Comparison of ENCODE assay signal across 11 cellular contexts in the genomic region with DNA sequence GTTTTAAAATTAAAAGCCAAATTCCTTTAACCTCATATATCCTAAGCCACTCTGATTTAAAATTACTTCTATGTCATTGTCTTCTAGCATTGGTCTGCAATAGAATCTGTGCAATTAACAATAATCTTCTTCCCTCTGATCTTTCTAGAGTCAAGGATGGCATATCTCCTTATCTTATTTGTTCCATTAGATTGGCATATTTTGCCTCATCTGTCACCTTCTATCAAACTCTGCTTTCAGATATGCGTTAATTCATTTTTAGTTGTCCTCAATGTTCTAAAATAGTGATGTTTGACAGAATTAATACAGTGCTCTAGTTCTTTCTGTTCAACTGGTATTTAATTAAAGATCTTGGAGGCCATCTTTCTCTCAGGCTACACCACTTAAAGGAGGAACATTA. TPM values are rescaled to one million over a fixed set of nuclear protein-coding genes. Genes with fewer than 3 reads are reported as not detected.
A peak's percentile ranks its signal among the peaks of the same experiment; 100 is the strongest.
DNase-seq lines count a peak whose midpoint lies in the region; ATAC-seq, FAIRE-seq and TF ChIP-seq lines count a peak whose summit lies in the region.
"Had no signal": no experiment of that assay in that cellular context is flagged by ENCODE, and none has a peak within 500 bp of the region (broad histone marks: within the 10 kb centered on the region; RNA-seq: fewer than 3 reads in every experiment).

No MANE protein-coding gene starts in this region.

- TF ChIP-seq RAD21 in HepG2 (CRISPR knock-in tag; IDR thresholded peaks at IDR 0.05) = no peak

- intact Hi-C loops in HepG2 (cut with micrococcal nuclease; ENCODE audit: unreplicated experiment) = loop anchor here (1.0 kb wide), 2 partner anchors 383 to 422 kb away; no protein-coding TSS in a partner anchor
- intact Hi-C loops in right lobe of liver (cut with DNase I) = loop anchor here in 1 of 2 donors (10.0 kb wide), 1 partner anchor 197 kb away; no protein-coding TSS in a partner anchor

- H3K79me2 ChIP-seq in HepG2 (ENCODE audit: insufficient read depth, low read length) = peaks cover 94% of the 10 kb centered on the region

- ATAC-seq in HepG2 = no peak
- no peak for ATAC-seq in right lobe of liver
- ATAC-seq in naive B cell (ENCODE audit: low read depth in 2 of 2) = no peak
- no peak for ATAC-seq in HG02642 (IDR thresholded peaks at IDR 0.05; ENCODE audit: poor library complexity, unreplicated experiment)

- POLR2A ChIA-PET in HepG2 (lab: Yijun Ruan, JAX) = no interaction called here

- H3K27ac Mint-ChIP-seq in naive B cell = peak overlapping the region in 4 of 6 donors; percentile 18 to 92 (median 60)

- H3K9me3 Mint-ChIP-seq in naive B cell = no peaks in the 10 kb centered on the region

- in situ Hi-C loops in HepG2 (cut with HindIII; ENCODE audit: extremely low pct_ligation_motif_present, low pct_unique_long_range_greater_than_20kb) = loop anchor here (10.0 kb wide), 3 partner anchors 153 to 423 kb away; no protein-coding TSS in a partner anchor
- in situ Hi-C loops in brain microvascular endothelial cell (cut with HindIII; ENCODE audit: low pct_ligation_motif_present, low sequenced_read_pairs) = no loop called here

- no TSS peak for BruUV-seq in HepG2 (replicated peaks; lab: Mats Ljungman, UMichigan)

- no peak for DNase-seq in HepG2 (ENCODE audit: low spot score)
- DNase-seq in right lobe of liver = no peak
- DNase-seq in brain microvascular endothelial cell = no peak
- no peak for DNase-seq in naive B cell
- DNase-seq in NCI-H146 treated with DMSO at 0.1 percent for 48 hours (lab: John Stamatoyannopoulos, UW; ENCODE audit: unreplicated experiment) = no peak
- DNase-seq in effector CD8-positive, alpha-beta T cell (lab: John Stamatoyannopoulos, UW) = no peak
- DNase-seq in SW 1271 (lab: John Stamatoyannopoulos, UW) = no peak
- DNase-seq: dorsolateral prefrontal cortex, NCI-H524 treated with DMSO at 0.1 percent for 48 hours, T-helper 1 cell had no signal

- H4K20me1 ChIP-seq in HepG2 (ENCODE audit: insufficient read depth, low read length) = peaks cover 64% of the 10 kb centered on the region

- FAIRE-seq in HepG2 (lab: Jason Lieb, UNC) = no peak

- peak overlapping the region; percentile 95 for H3K27ac ChIP-seq in HepG2 (ENCODE audit: extremely low read length, insufficient read depth, low read length)
- no peak overlapping the region for H3K27ac ChIP-seq in right lobe of liver
- H3K27ac ChIP-seq in brain microvascular endothelial cell = peak overlapping the region; percentile 9

- no peaks in the 10 kb centered on the region for H3K36me3 ChIP-seq in HepG2 (replicated peaks in 1 of 2; ENCODE audit: control insufficient read depth in 1 of 2, insufficient read depth in 2 of 2, low read length in 2 of 2)
- no peaks in the 10 kb centered on the region for H3K36me3 ChIP-seq in right lobe of liver
- H3K36me3 ChIP-seq in brain microvascular endothelial cell (replicated peaks) = peaks cover 6% of the 10 kb centered on the region

- no peaks in the 10 kb centered on the region for H3K36me3 Mint-ChIP-seq in naive B cell

- H3K9ac ChIP-seq in HepG2 (ENCODE audit: insufficient read depth, low read depth, low read length) = peak overlapping the region; percentile 97

- TF ChIP-seq POLR2A in HepG2 (IDR thresholded peaks at IDR 0.05; ENCODE audit: insufficient read depth in 1 of 2, low read depth in 2 of 2, low read length in 2 of 2) (no peak), right lobe of liver (IDR thresholded peaks at IDR 0.05) (no peak)

- H3K27me3 ChIP-seq in HepG2 (ENCODE audit: control insufficient read depth in 1 of 2, insufficient read depth in 2 of 2, low read length in 2 of 2) = peaks cover 0 to 4% of the 10 kb centered on the region in 2 experiments; a peak in 1 of 5 replicates
- H3K27me3 ChIP-seq in right lobe of liver = no peaks in the 10 kb centered on the region
- H3K27me3 ChIP-seq in brain microvascular endothelial cell (replicated peaks) = no peaks in the 10 kb centered on the region
- H3K27me3 ChIP-seq: dorsolateral prefrontal cortex had no signal

- H3K9me3 ChIP-seq in HepG2 (ENCODE audit: low read length) = no peaks in the 10 kb centered on the region
- no peaks in the 10 kb centered on the region for H3K9me3 ChIP-seq in right lobe of liver

- H3K4me2 ChIP-seq in HepG2 (ENCODE audit: low read depth, low read length) = peak overlapping the region; percentile 81

- H2AFZ ChIP-seq in HepG2 (ENCODE audit: low read length) = no peak overlapping the region

- CTCF ChIA-PET in HepG2 (lab: Yijun Ruan, JAX; ENCODE audit: low intra/inter-chr PET ratio, low total read pairs) = no interaction called here

- no peak for TF ChIP-seq EP300 in HepG2 (IDR thresholded peaks at IDR 0.05; ENCODE audit: low read depth in 2 of 2, low read length in 2 of 2)
- TF ChIP-seq EP300 in HepG2 (CRISPR knock-in tag; IDR thresholded peaks at IDR 0.05; ENCODE audit: borderline replicate concordance) = no peak

- TF ChIP-seq CTCF in HepG2 (CRISPR knock-in tag; IDR thresholded peaks at IDR 0.05) (no peak), right lobe of liver (IDR thresholded peaks at IDR 0.05) (no peak), brain microvascular endothelial cell (IDR thresholded peaks at IDR 0.05; ENCODE audit: low read depth, low read length, missing control alignments) (no peak)

- WGBS in HepG2 (ENCODE audit: low lambda C conversion rate) = 51% methylated on average over 1 of the region's 1 CpG
- WGBS in right lobe of liver (ENCODE audit: insufficient coverage, low coverage, low lambda C conversion rate, missing lambda C conversion rate) = 50% methylated on average over 1 of the region's 1 CpG

- H3K27me3 Mint-ChIP-seq in naive B cell = no peaks in the 10 kb centered on the region

- H3K4me1 ChIP-seq in HepG2 (ENCODE audit: insufficient read depth, low read length) (peaks cover 59% of the 10 kb centered on the region), right lobe of liver (peaks cover 0 to 52% (median 11%) of the 10 kb centered on the region in 4 donors)

- H3K4me1 Mint-ChIP-seq in naive B cell = peaks cover 53 to 69% (median 68%) of the 10 kb centered on the region in 3 donors

- H3K4me3 Mint-ChIP-seq in naive B cell = peak overlapping the region in 7 of 8 donors; percentile 65 to 99 (median 89)

- H3K4me3 ChIP-seq in HepG2 (replicated peaks in 1 of 3; ENCODE audit: insufficient read depth in 1 of 3, low read depth in 2 of 3, low read length in 3 of 3) (peak overlapping the region; percentile 83 to 95 (median 92); a peak in 5 of 6 replicates), right lobe of liver (no peak overlapping the region), brain microvascular endothelial cell (ENCODE audit: low read depth, low read length) (peak overlapping the region; percentile 71)

TF ChIP-seq in HepG2, 621 proteins besides CTCF, POLR2A, EP300 and RAD21:
- TF ChIP-seq ZNF263 (CRISPR knock-in tag; IDR thresholded peaks at IDR 0.05) (no peak), ZNF766 (CRISPR knock-in tag; IDR thresholded peaks at IDR 0.05; ENCODE audit: borderline replicate concordance) (no peak), JUND (CRISPR knock-in tag; IDR thresholded peaks at IDR 0.05) (no peak), ZFAT (CRISPR knock-in tag; conservative IDR thresholded peaks at IDR 0.05) (no peak), RBFOX2 (IDR thresholded peaks at IDR 0.05; ENCODE audit: low read depth, low read length) (0 out of 2 replicates have a peak, but pooled peaks have one; percentile 29), ZNF12 (CRISPR knock-in tag; IDR thresholded peaks at IDR 0.05) (no peak), DBP (CRISPR knock-in tag; IDR thresholded peaks at IDR 0.05; ENCODE audit: not compliant biosample characterization) (no peak)

RNA-seq across cellular contexts. Expression of gene NRIP1, which starts 3.1 kb away (rescaled TPM):
- total RNA-seq in HepG2 (2016; rRNA removed; fragmentation: Illumina TruSeq; extraction: Trizol) (69.0 and 99.0 TPM in 2 replicates), right lobe of liver (10 to 100 TPM; 15.4 to 34.0 (median 21.5) TPM)
- 27.6 and 36.4 TPM in 2 replicates for total RNA-seq in HepG2 (2016; cell fraction: cytosol; rRNA removed; fragmentation: Illumina TruSeq; extraction: Trizol; ENCODE audit: low read depth)
- 66.8 and 94.5 TPM in 2 replicates for total RNA-seq in HepG2 (2016; cell fraction: insoluble cytoplasmic fraction; rRNA removed; fragmentation: Illumina TruSeq; extraction: Trizol)
- 25.1 and 28.0 TPM in 2 replicates for total RNA-seq in HepG2 (2016; cell fraction: membrane; rRNA removed; fragmentation: Illumina TruSeq; extraction: Trizol)
- 94.9 and 106 TPM in 2 replicates for total RNA-seq in HepG2 (2016; cell fraction: nucleus; rRNA removed; fragmentation: Illumina TruSeq; extraction: Trizol)
- polyA plus RNA-seq in HepG2 (2011; rRNA removed) (18.1 and 21.0 TPM in 2 replicates), naive B cell (ENCODE audit: low read depth in 6 of 6) (10 to 100 TPM; 43.9 to 73.9 (median 52.2) TPM)
- polyA plus RNA-seq in HepG2 (2011; cell fraction: cytosol; rRNA removed) = 7.6 and 13.3 TPM in 2 replicates
- 13.9 and 17.0 TPM in 2 replicates for polyA plus RNA-seq in HepG2 (2011; cell fraction: nucleus; rRNA removed)
- polyA plus RNA-seq in HepG2 (2012) = 28.1 and 32.1 TPM in 2 replicates
- 1.1 and 1.3 TPM in 2 replicates for polyA plus RNA-seq in HepG2 (2016; cell fraction: cytosol; fragmentation: Illumina TruSeq; extraction: Trizol; ENCODE audit: low read depth)
- polyA plus RNA-seq in HepG2 (2016; cell fraction: insoluble cytoplasmic fraction; fragmentation: Illumina TruSeq; extraction: Trizol; ENCODE audit: low read depth) = 40.5 and 44.9 TPM in 2 replicates
- 4.3 and 4.9 TPM in 2 replicates for polyA plus RNA-seq in HepG2 (2016; cell fraction: membrane; fragmentation: Illumina TruSeq; extraction: Trizol; ENCODE audit: low read depth)
- 46.0 and 49.0 TPM in 2 replicates for polyA plus RNA-seq in HepG2 (2016; cell fraction: nucleus; fragmentation: Illumina TruSeq; extraction: Trizol; ENCODE audit: insufficient read depth, low read depth)
- 5.6 and 32.4 TPM in 2 replicates for polyA minus RNA-seq in HepG2 (2011; rRNA and poly(A)+ RNA removed; ENCODE audit: low replicate concordance)
- 42.3 and 56.3 TPM in 2 replicates for polyA minus RNA-seq in HepG2 (2011; cell fraction: cytosol; rRNA and poly(A)+ RNA removed)
- 188 and 226 TPM in 2 replicates for polyA minus RNA-seq in HepG2 (2011; cell fraction: nucleus; rRNA and poly(A)+ RNA removed)

Comparison
In these comparisons a context has a peak if more than half of its experiments do, and no peak if none do; other contexts are left out.
1. H3K27ac ChIP-seq: peak in HepG2 (single experiment) and brain microvascular endothelial cell (single experiment); none in right lobe of liver (0 of 3).
2. H3K4me3 ChIP-seq: peak in HepG2 (3 of 3) and brain microvascular endothelial cell (single experiment); none in right lobe of liver (0 of 3).